In genomic region chr10:132440791-132441565, GRCh38 we compare ENCODE assay signal across 1 cellular context.
TF ChIP-seq lines count a peak whose summit lies in the region.

No MANE protein-coding gene starts in this region.

TF ChIP-seq in WTC11, 78 proteins besides CTCF, POLR2A, EP300 and RAD21 (continued from another document):
- TF ChIP-seq, protein P1, sequence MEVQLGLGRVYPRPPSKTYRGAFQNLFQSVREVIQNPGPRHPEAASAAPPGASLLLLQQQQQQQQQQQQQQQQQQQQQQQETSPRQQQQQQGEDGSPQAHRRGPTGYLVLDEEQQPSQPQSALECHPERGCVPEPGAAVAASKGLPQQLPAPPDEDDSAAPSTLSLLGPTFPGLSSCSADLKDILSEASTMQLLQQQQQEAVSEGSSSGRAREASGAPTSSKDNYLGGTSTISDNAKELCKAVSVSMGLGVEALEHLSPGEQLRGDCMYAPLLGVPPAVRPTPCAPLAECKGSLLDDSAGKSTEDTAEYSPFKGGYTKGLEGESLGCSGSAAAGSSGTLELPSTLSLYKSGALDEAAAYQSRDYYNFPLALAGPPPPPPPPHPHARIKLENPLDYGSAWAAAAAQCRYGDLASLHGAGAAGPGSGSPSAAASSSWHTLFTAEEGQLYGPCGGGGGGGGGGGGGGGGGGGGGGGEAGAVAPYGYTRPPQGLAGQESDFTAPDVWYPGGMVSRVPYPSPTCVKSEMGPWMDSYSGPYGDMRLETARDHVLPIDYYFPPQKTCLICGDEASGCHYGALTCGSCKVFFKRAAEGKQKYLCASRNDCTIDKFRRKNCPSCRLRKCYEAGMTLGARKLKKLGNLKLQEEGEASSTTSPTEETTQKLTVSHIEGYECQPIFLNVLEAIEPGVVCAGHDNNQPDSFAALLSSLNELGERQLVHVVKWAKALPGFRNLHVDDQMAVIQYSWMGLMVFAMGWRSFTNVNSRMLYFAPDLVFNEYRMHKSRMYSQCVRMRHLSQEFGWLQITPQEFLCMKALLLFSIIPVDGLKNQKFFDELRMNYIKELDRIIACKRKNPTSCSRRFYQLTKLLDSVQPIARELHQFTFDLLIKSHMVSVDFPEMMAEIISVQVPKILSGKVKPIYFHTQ (CRISPR knock-in tag; IDR thresholded peaks at IDR 0.05), result no peak
- TF ChIP-seq, protein P2, sequence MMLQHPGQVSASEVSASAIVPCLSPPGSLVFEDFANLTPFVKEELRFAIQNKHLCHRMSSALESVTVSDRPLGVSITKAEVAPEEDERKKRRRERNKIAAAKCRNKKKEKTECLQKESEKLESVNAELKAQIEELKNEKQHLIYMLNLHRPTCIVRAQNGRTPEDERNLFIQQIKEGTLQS (CRISPR knock-in tag; conservative IDR thresholded peaks at IDR 0.05), result no peak
- no peak for TF ChIP-seq NFE2L1 (CRISPR knock-in tag; IDR thresholded peaks at IDR 0.05)
- TF ChIP-seq TEAD4 (CRISPR knock-in tag; IDR thresholded peaks at IDR 0.05), result no peak
